ENCODE assay signal across 8 cellular contexts in the genomic region with DNA sequence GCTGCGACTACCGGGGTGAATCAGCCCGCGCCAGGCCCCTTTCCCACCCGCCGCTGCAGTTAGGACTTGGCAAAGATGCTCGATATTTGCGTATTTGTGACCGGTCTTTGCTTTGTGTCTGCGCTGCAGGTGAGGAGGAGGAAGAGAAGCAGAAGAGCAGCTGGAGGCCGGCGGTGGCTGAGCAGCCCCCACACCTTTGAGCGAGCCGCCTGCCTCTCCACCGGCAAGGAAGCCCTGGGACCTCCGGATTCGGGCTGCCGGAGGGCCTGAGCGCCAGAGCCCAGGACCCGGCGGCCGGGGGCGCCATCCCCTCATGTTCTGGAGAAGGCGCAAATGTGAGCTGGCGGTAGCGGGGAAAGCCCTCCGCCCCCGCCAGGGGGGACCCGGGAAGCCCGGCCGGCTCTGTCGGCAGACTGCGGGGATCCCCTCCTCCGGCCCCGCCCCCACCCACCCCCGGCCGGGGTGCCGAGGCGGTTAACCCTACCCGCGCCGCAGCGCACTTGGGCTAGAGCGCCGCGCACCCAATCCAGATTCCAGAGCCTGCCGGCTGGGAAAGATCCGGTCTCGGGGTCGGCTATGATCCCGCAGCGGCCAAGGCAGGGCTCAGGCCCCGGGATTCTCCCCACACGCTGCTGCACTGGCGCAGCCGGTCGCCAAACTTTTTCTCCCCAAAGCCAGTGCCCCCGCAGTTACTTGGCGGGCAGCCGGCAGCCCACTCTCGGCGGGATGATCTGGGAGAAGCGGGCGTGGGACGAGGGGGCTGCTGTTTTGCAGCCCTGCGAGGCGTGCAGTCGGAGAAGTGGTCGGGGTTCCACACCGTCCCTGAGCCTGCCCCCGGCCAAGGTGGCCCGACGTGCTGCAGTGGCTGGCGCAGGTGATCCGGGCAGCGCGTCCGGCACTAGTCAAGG. TPM values are rescaled to one million over a fixed set of nuclear protein-coding genes. Genes with fewer than 3 reads are reported as not detected.
A peak's percentile ranks its signal among the peaks of the same experiment; 100 is the strongest.
DNase-seq lines count a peak whose midpoint lies in the region; ATAC-seq and TF ChIP-seq lines count a peak whose summit lies in the region.

No MANE protein-coding gene starts in this region.

- H3K9me3 Mint-ChIP-seq in stimulated activated naive B cell treated with anti-CD40 and anti-IgM and Interleukin-4, amounts not matched to agents 10 μg/mL and 1 μg/mL and 100 μg/mL, for 72 hours: no peaks in the 10 kb centered on the region
- no peaks in the 10 kb centered on the region for H3K9me3 Mint-ChIP-seq in natural killer cell
- no peaks in the 10 kb centered on the region for H3K9me3 Mint-ChIP-seq in activated naive CD4-positive, alpha-beta T cell treated with anti-CD3 and anti-CD28 coated beads for 36 hours

- peaks cover 6 to 23% of the 10 kb centered on the region in 2 donors for H3K4me1 Mint-ChIP-seq in stimulated activated naive B cell treated with anti-CD40 and anti-IgM and Interleukin-4, amounts not matched to agents 10 μg/mL and 1 μg/mL and 100 μg/mL, for 72 hours
- H3K4me1 Mint-ChIP-seq in natural killer cell: no peaks in the 10 kb centered on the region
- peaks cover 8% of the 10 kb centered on the region for H3K4me1 Mint-ChIP-seq in activated naive CD4-positive, alpha-beta T cell treated with anti-CD3 and anti-CD28 coated beads for 36 hours (ENCODE audit: low read depth)

- peaks cover 41 to 47% of the 10 kb centered on the region in 2 donors for H3K27me3 Mint-ChIP-seq in stimulated activated naive B cell treated with anti-CD40 and anti-IgM and Interleukin-4, amounts not matched to agents 10 μg/mL and 1 μg/mL and 100 μg/mL, for 72 hours
- H3K27me3 Mint-ChIP-seq in natural killer cell (ENCODE audit: low read depth in 2 of 2): peaks cover 28 to 39% of the 10 kb centered on the region in 2 donors
- H3K27me3 Mint-ChIP-seq in activated naive CD4-positive, alpha-beta T cell treated with anti-CD3 and anti-CD28 coated beads for 36 hours (ENCODE audit: low read depth): peaks cover 45% of the 10 kb centered on the region

- H3K4me3 ChIP-seq in Jurkat, Clone E6-1 (ENCODE audit: low read length): peak overlapping the region; percentile 80

- H3K4me3 Mint-ChIP-seq in stimulated activated naive B cell treated with anti-CD40 and anti-IgM and Interleukin-4, amounts not matched to agents 10 μg/mL and 1 μg/mL and 100 μg/mL, for 72 hours: peak overlapping the region; percentile 82 to 83
- no peak overlapping the region for H3K4me3 Mint-ChIP-seq in natural killer cell
- no peak overlapping the region for H3K4me3 Mint-ChIP-seq in activated naive CD4-positive, alpha-beta T cell treated with anti-CD3 and anti-CD28 coated beads for 36 hours

- DNase-seq in AG20443 (ENCODE audit: low spot score) (peak; percentile 14), anterior cingulate cortex (lab: John Stamatoyannopoulos, UW) (peak in 52 of 58 donors; percentile 18 to 76 (median 55)), iPS-NIHi7 (ENCODE audit: extremely low spot score) (peak; percentile 87), natural killer cell (no peak)
- peak; percentile 45 for DNase-seq in Jurkat, Clone E6-1 (ENCODE audit: low read depth, low spot score)
- no peak for DNase-seq in stimulated activated naive B cell treated with anti-CD40 and anti-IgM and Interleukin-4, amounts not matched to agents 10 μg/mL and 1 μg/mL and 100 μg/mL, for 72 hours
- DNase-seq in activated naive CD4-positive, alpha-beta T cell treated with anti-CD3 and anti-CD28 coated beads for 36 hours: no peak

- TF ChIP-seq CTCF in natural killer cell (IDR thresholded peaks at IDR 0.05): no peak

- H3K27ac Mint-ChIP-seq in stimulated activated naive B cell treated with anti-CD40 and anti-IgM and Interleukin-4, amounts not matched to agents 10 μg/mL and 1 μg/mL and 100 μg/mL, for 72 hours: peak overlapping the region; percentile 69
- no peak overlapping the region for H3K27ac Mint-ChIP-seq in natural killer cell
- no peak overlapping the region for H3K27ac Mint-ChIP-seq in activated naive CD4-positive, alpha-beta T cell treated with anti-CD3 and anti-CD28 coated beads for 36 hours

- H3K36me3 Mint-ChIP-seq in stimulated activated naive B cell treated with anti-CD40 and anti-IgM and Interleukin-4, amounts not matched to agents 10 μg/mL and 1 μg/mL and 100 μg/mL, for 72 hours: peaks cover 4% of the 10 kb centered on the region in 2 donors
- peaks cover 6% of the 10 kb centered on the region for H3K36me3 Mint-ChIP-seq in natural killer cell
- H3K36me3 Mint-ChIP-seq in activated naive CD4-positive, alpha-beta T cell treated with anti-CD3 and anti-CD28 coated beads for 36 hours (ENCODE audit: low read depth): no peaks in the 10 kb centered on the region

- CTCF ChIA-PET in activated naive CD4-positive, alpha-beta T cell treated with anti-CD3 and anti-CD28 coated beads for 36 hours (lab: Charles Lee): no interaction called here

- ATAC-seq in GM19043 (IDR thresholded peaks at IDR 0.05; ENCODE audit: low read depth, unreplicated experiment): peak; percentile 30
- peak; percentile 55 to 78 for ATAC-seq in stimulated activated naive B cell treated with anti-CD40 and anti-IgM and Interleukin-4, amounts not matched to agents 10 μg/mL and 1 μg/mL and 100 μg/mL, for 72 hours (replicated peaks)
- ATAC-seq in natural killer cell: no peak

- intact Hi-C loops in natural killer cell (cut with micrococcal nuclease): no loop called here
- intact Hi-C loops in activated naive CD4-positive, alpha-beta T cell treated with anti-CD3 and anti-CD28 coated beads for 36 hours (cut with micrococcal nuclease): no loop called here

RNA-seq across cellular contexts. Expression of gene KCNN2, which starts 0.8 kb away (rescaled TPM):
- 2.3 TPM for polyA plus RNA-seq in Jurkat, Clone E6-1 (2012; ENCODE audit: insufficient read depth, insufficient read length)
- not detected for total RNA-seq in natural killer cell
- total RNA-seq in activated naive CD4-positive, alpha-beta T cell treated with anti-CD3 and anti-CD28 coated beads for 36 hours: not detected

Comparison
In these comparisons a context has a peak if more than half of its experiments do, and no peak if none do; other contexts are left out.
1. DNase-seq: peak in AG20443 (single experiment), Jurkat, Clone E6-1 (single experiment), anterior cingulate cortex (52 of 58) and iPS-NIHi7 (single experiment); none in stimulated activated naive B cell treated with anti-CD40 and anti-IgM and Interleukin-4, amounts not matched to agents 10 μg/mL and 1 μg/mL and 100 μg/mL, for 72 hours (single experiment), natural killer cell (single experiment) and activated naive CD4-positive, alpha-beta T cell treated with anti-CD3 and anti-CD28 coated beads for 36 hours (single experiment).
2. ATAC-seq: peak in GM19043 (single experiment) and stimulated activated naive B cell treated with anti-CD40 and anti-IgM and Interleukin-4, amounts not matched to agents 10 μg/mL and 1 μg/mL and 100 μg/mL, for 72 hours (2 of 2); none in natural killer cell (0 of 3).
3. H3K4me3 Mint-ChIP-seq: peak in stimulated activated naive B cell treated with anti-CD40 and anti-IgM and Interleukin-4, amounts not matched to agents 10 μg/mL and 1 μg/mL and 100 μg/mL, for 72 hours (2 of 2); none in natural killer cell (single experiment) and activated naive CD4-positive, alpha-beta T cell treated with anti-CD3 and anti-CD28 coated beads for 36 hours (single experiment).